ENCODE assay signal across 14 cellular contexts in genomic region chr3:102714567-102714966, GRCh38.
A peak's percentile ranks its signal among the peaks of the same experiment; 100 is the strongest.
DNase-seq lines count a peak whose midpoint lies in the region; ATAC-seq and TF ChIP-seq lines count a peak whose summit lies in the region.
"Had no signal": no experiment of that assay in that cellular context is flagged by ENCODE, and none has a peak within 500 bp of the region (broad histone marks: within the 10 kb centered on the region; RNA-seq: fewer than 3 reads in every experiment).

No MANE protein-coding gene starts in this region.

- H3K9me3 ChIP-seq in stomach = no peaks in the 10 kb centered on the region
- no peaks in the 10 kb centered on the region for H3K9me3 ChIP-seq in CD8-positive, alpha-beta memory T cell (ENCODE audit: low read length)
- H3K9me3 ChIP-seq: gastroesophageal sphincter, right atrium auricular region had no signal

- H3K4me3 ChIP-seq in stomach = no peak overlapping the region
- no peak overlapping the region for H3K4me3 ChIP-seq in CD8-positive, alpha-beta memory T cell (ENCODE audit: low read length)
- H3K4me3 ChIP-seq: gastroesophageal sphincter, right atrium auricular region had no signal

- DNase-seq in stomach (no peak), mesenteric fat pad (ENCODE audit: low spot score) (no peak), occipital lobe (lab: John Stamatoyannopoulos, UW) (no peak)
- no peak for DNase-seq in CD8-positive, alpha-beta memory T cell
- DNase-seq: activated CD4-positive, alpha-beta T cell treated with anti-CD3 and anti-CD28 coated beads for 4 hours; kidney; NCI-H1694 treated with DMSO at 0.1 percent for 48 hours had no signal

- no peak overlapping the region for H3K27ac ChIP-seq in stomach
- no peak overlapping the region for H3K27ac ChIP-seq in CD8-positive, alpha-beta memory T cell (ENCODE audit: low read depth, low read length)
- H3K27ac ChIP-seq: gastroesophageal sphincter, right atrium auricular region had no signal

- H3K4me1 Mint-ChIP-seq in CD8-positive, alpha-beta memory T cell = no peaks in the 10 kb centered on the region
- H3K4me1 Mint-ChIP-seq: B cell had no signal

- H3K27me3 Mint-ChIP-seq in CD8-positive, alpha-beta memory T cell = no peaks in the 10 kb centered on the region

- H3K36me3 ChIP-seq in stomach = no peaks in the 10 kb centered on the region
- H3K36me3 ChIP-seq in CD8-positive, alpha-beta memory T cell (ENCODE audit: insufficient read depth, low read length) = no peaks in the 10 kb centered on the region
- H3K36me3 ChIP-seq: gastroesophageal sphincter, right atrium auricular region had no signal

- H3K27ac Mint-ChIP-seq in CD8-positive, alpha-beta memory T cell = no peak overlapping the region
- H3K27ac Mint-ChIP-seq: B cell had no signal

- no peaks in the 10 kb centered on the region for H3K4me1 ChIP-seq in stomach
- no peaks in the 10 kb centered on the region for H3K4me1 ChIP-seq in CD8-positive, alpha-beta memory T cell (ENCODE audit: insufficient read depth, low read length)
- H3K4me1 ChIP-seq: gastroesophageal sphincter, right atrium auricular region had no signal

- no peaks in the 10 kb centered on the region for H3K36me3 Mint-ChIP-seq in CD8-positive, alpha-beta memory T cell

- no peak for TF ChIP-seq EP300 in stomach (IDR thresholded peaks at IDR 0.05)

- POLR2A ChIA-PET in CD8-positive, alpha-beta memory T cell (lab: Charles Lee) = no interaction called here

- ATAC-seq in GM18517 (IDR thresholded peaks at IDR 0.05; ENCODE audit: unreplicated experiment) (peak; percentile 6), GM21447 (IDR thresholded peaks at IDR 0.05; ENCODE audit: unreplicated experiment) (peak; percentile 15), HG02981 (IDR thresholded peaks at IDR 0.05; ENCODE audit: unreplicated experiment) (peak; percentile 10), HG03571 (IDR thresholded peaks at IDR 0.05; ENCODE audit: unreplicated experiment) (peak; percentile 8)
- ATAC-seq: gastroesophageal sphincter had no signal

- H3K9me3 Mint-ChIP-seq in CD8-positive, alpha-beta memory T cell = no peaks in the 10 kb centered on the region

- CTCF ChIA-PET in CD8-positive, alpha-beta memory T cell (lab: Charles Lee) = no interaction called here

- no peaks in the 10 kb centered on the region for H3K27me3 ChIP-seq in stomach
- H3K27me3 ChIP-seq in CD8-positive, alpha-beta memory T cell (ENCODE audit: insufficient read depth, low read length, poor library complexity, severe bottlenecking) = no peaks in the 10 kb centered on the region
- H3K27me3 ChIP-seq: gastroesophageal sphincter, right atrium auricular region had no signal

- H3K4me3 Mint-ChIP-seq in CD8-positive, alpha-beta memory T cell = no peak overlapping the region
- H3K4me3 Mint-ChIP-seq: B cell had no signal

- WGBS in stomach, 5 donors = 71 to 84% (median 75%) methylated on average over 3 of the region's 3 CpGs

- TF ChIP-seq CTCF in stomach (IDR thresholded peaks at IDR 0.05) = no peak

- intact Hi-C loops in stomach (cut with DNase I; ENCODE audit: low total_unique reads) = no loop called here

- TF ChIP-seq POLR2A in stomach (IDR thresholded peaks at IDR 0.05) = no peak
